22 cellular contexts compared by ENCODE assay signal in genomic region chr18:49652841-49653240, GRCh38.
DNase-seq lines count a peak whose midpoint lies in the region; ATAC-seq, FAIRE-seq and TF ChIP-seq lines count a peak whose summit lies in the region.
"Had no signal": no experiment of that assay in that cellular context is flagged by ENCODE, and none has a peak within 500 bp of the region (broad histone marks: within the 10 kb centered on the region; RNA-seq: fewer than 3 reads in every experiment).

No MANE protein-coding gene starts in this region.

- no peak overlapping the region for H4K5ac ChIP-seq in H1 (ENCODE audit: insufficient read length, low read depth, low read length)

- H3K4ac ChIP-seq in H1 (replicated peaks; ENCODE audit: insufficient read length, low read depth, low read length): no peak overlapping the region

- H3K23ac ChIP-seq in H1 (ENCODE audit: insufficient read length): no peak overlapping the region

- TF ChIP-seq POLR2A in H1 (IDR thresholded peaks at IDR 0.05; ENCODE audit: control extremely low read depth in 1 of 2, low read depth in 2 of 2, low read length in 2 of 2) (no peak), thyroid gland (IDR thresholded peaks at IDR 0.05) (no peak)

- peak overlapping the region; percentile 12; the same call in 1 of the 2 replicates for H2AFZ ChIP-seq in H1 (ENCODE audit: low read length)

- no peaks in the 10 kb centered on the region for H4K20me1 ChIP-seq in H1 (replicated peaks in 1 of 2; ENCODE audit: control insufficient read depth in 1 of 2, insufficient read depth in 2 of 2, low read length in 2 of 2)

- no peak for TF ChIP-seq RAD21 in H1 (IDR thresholded peaks at IDR 0.05 in 1 of 2, conservative IDR thresholded peaks at IDR 0.05 in 1 of 2; ENCODE audit: low read depth in 2 of 2, low read length in 2 of 2)

- ATAC-seq in Right ventricle myocardium inferior (no peak), GM18909 (IDR thresholded peaks at IDR 0.05; ENCODE audit: poor library complexity, unreplicated experiment) (no peak), GM21737 (IDR thresholded peaks at IDR 0.05; ENCODE audit: unreplicated experiment) (no peak)
- ATAC-seq: A549, T-helper 17 cell had no signal

- no peak overlapping the region for H3K14ac ChIP-seq in H1 (ENCODE audit: insufficient read length)

- no peaks in the 10 kb centered on the region for H3K79me1 ChIP-seq in H1 (ENCODE audit: low read depth, low read length)

- WGBS in H1 (ENCODE audit: extremely low coverage in 1 of 2, insufficient coverage in 1 of 2, insufficient read length in 1 of 2, insufficient replicate concordance in 2 of 2, low coverage in 1 of 2, low lambda C conversion rate in 2 of 2, missing lambda C conversion rate in 1 of 2), 2 experiments: 70% methylated on average over 4 of the region's 4 CpGs; no CpG with 5 or more reads in 1 of the 2 experiments
- 62 to 63% methylated on average over 4 of the region's 4 CpGs for WGBS in thyroid gland, 2 donors

- TF ChIP-seq CTCF in left ventricle myocardium inferior (IDR thresholded peaks at IDR 0.05; ENCODE audit: borderline replicate concordance) (no peak), H1 (IDR thresholded peaks at IDR 0.05; ENCODE audit: control extremely low read depth in 1 of 3, insufficient read depth in 1 of 3, low read depth in 1 of 3, low read length in 3 of 3) (no peak), thyroid gland (IDR thresholded peaks at IDR 0.05) (no peak)

- H2AK5ac ChIP-seq in H1 (ENCODE audit: low read depth, low read length): no peak overlapping the region

- H3K27ac ChIP-seq in left ventricle myocardium inferior (replicated peaks) (no peak overlapping the region), H1 (ENCODE audit: low read depth, low read length) (no peak overlapping the region), thyroid gland (peak overlapping the region; percentile 7 to 69 (median 47))
- H3K27ac ChIP-seq: A549 had no signal

- H3K4me1 ChIP-seq in left ventricle myocardium inferior: peaks cover 25% of the 10 kb centered on the region
- peaks cover 0 to 7% (median 2%) of the 10 kb centered on the region in 4 experiments; a peak in 2 of 7 replicates for H3K4me1 ChIP-seq in H1 (replicated peaks in 1 of 4; ENCODE audit: control insufficient read depth in 3 of 4, insufficient read depth in 4 of 4, low read length in 3 of 4)
- peaks cover 37 to 38% of the 10 kb centered on the region in 2 donors for H3K4me1 ChIP-seq in thyroid gland
- H3K4me1 ChIP-seq: A549 had no signal

- H3K27me3 ChIP-seq in left ventricle myocardium inferior (ENCODE audit: low read depth) (peaks cover 14% of the 10 kb centered on the region), H1 (replicated peaks in 1 of 4; ENCODE audit: control insufficient read depth in 3 of 4, extremely low read depth in 1 of 4, insufficient read depth in 3 of 4, low read length in 3 of 4) (no peaks in the 10 kb centered on the region), thyroid gland (no peaks in the 10 kb centered on the region)

- no peaks in the 10 kb centered on the region for H3K79me2 ChIP-seq in H1 (ENCODE audit: control insufficient read depth in 1 of 2, insufficient read depth in 2 of 2, low read length in 2 of 2)

- H3K36me3 ChIP-seq in left ventricle myocardium inferior (no peaks in the 10 kb centered on the region), H1 (ENCODE audit: control insufficient read depth in 2 of 4, insufficient read depth in 4 of 4, low read length in 3 of 4) (no peaks in the 10 kb centered on the region), thyroid gland (no peaks in the 10 kb centered on the region)

- POLR2A ChIA-PET in H1 (lab: Charles Lee; ENCODE audit: partially characterized antibody): interaction anchor here (0.7 kb wide), 1 partner anchor 8 kb away, joined by 3 read pairs; no protein-coding TSS in a partner anchor

- no peak for FAIRE-seq in H1 (lab: Jason Lieb, UNC)
- FAIRE-seq: A549, H54, urothelium cell line had no signal

- CTCF ChIA-PET in H1 (lab: Charles Lee; ENCODE audit: partially characterized antibody): interaction anchor here (0.6 to 2.2 kb wide), 14 partner anchors 10 to 205 kb away, joined by 3 to 7 read pairs (median 3); no protein-coding TSS in a partner anchor

- no peak overlapping the region for H2BK5ac ChIP-seq in H1 (ENCODE audit: low read depth, low read length)

- no peak for TF ChIP-seq EP300 in H1 (IDR thresholded peaks at IDR 0.05; ENCODE audit: borderline replicate concordance in 1 of 2, low read depth in 2 of 2, low read length in 2 of 2)

- no peak overlapping the region for H2BK12ac ChIP-seq in H1 (ENCODE audit: low read depth, low read length)

- intact Hi-C loops in left ventricle myocardium inferior (cut with micrococcal nuclease) (no loop called here), Right ventricle myocardium inferior (cut with DNase I) (no loop called here), thyroid gland (cut with DNase I) (no loop called here), head of caudate nucleus (cut with DNase I) (no loop called here)

- no peak overlapping the region for H3K18ac ChIP-seq in H1 (ENCODE audit: extremely low read depth, low read length)

- no peak overlapping the region for H2BK20ac ChIP-seq in H1 (ENCODE audit: low read length)

- H3K4me3 ChIP-seq in left ventricle myocardium inferior: peak overlapping the region; percentile 9
- H3K4me3 ChIP-seq in H1 (ENCODE audit: extremely low read depth in 1 of 4, insufficient read depth in 2 of 4, low read depth in 3 of 4, low read length in 4 of 4): no peak overlapping the region
- no peak overlapping the region for H3K4me3 ChIP-seq in thyroid gland (replicated peaks in 1 of 3)
- H3K4me3 ChIP-seq: A549, smooth muscle cell had no signal

- DNase-seq in left ventricle myocardium inferior (no peak), Right ventricle myocardium inferior (ENCODE audit: missing footprints) (no peak), H1 (ENCODE audit: low read depth in 1 of 2, low spot score in 2 of 2) (no peak), myocyte (ENCODE audit: low read depth) (peak; percentile 20), thyroid gland (no peak), head of caudate nucleus (no peak)
- DNase-seq: activated CD4-positive, alpha-beta T cell treated with anti-CD3 and anti-CD28 coated beads, Interleukin-2, amount 50 U/mL, for 1 hour; activated T-cell treated with anti-CD3 and anti-CD28 coated beads, Interleukin-2, amount 50 U/mL, for 1 hour; CD4-positive, alpha-beta memory T cell; effector CD8-positive, alpha-beta T cell; EL; MV-4-11; NCI-H2081 treated with DMSO at 0.1 percent for 48 hours; nucleus accumbens; stimulated activated naive CD4-positive, alpha-beta T cell; T-helper 17 cell had no signal

- H4K91ac ChIP-seq in H1 (replicated peaks; ENCODE audit: insufficient read length, low read length): no peak overlapping the region

- no peaks in the 10 kb centered on the region for H3K23me2 ChIP-seq in H1 (ENCODE audit: low read depth, low read length)

- H2BK120ac ChIP-seq in H1 (replicated peaks; ENCODE audit: low read depth, low read length): no peak overlapping the region

- H3K56ac ChIP-seq in H1 (replicated peaks; ENCODE audit: insufficient read length, low read depth, low read length): no peak overlapping the region

- H3K9ac ChIP-seq in H1 (replicated peaks in 1 of 4; ENCODE audit: extremely low read depth in 1 of 4, low read depth in 3 of 4, low read length in 3 of 4): no peak overlapping the region

- no peak overlapping the region for H2BK15ac ChIP-seq in H1 (ENCODE audit: low read length)

- peak overlapping the region in 1 of 2 experiments; percentile 12; a peak in 1 of 4 replicates for H3K4me2 ChIP-seq in H1 (ENCODE audit: insufficient read depth in 1 of 2, low read depth in 2 of 2, low read length in 2 of 2)
- H3K4me2 ChIP-seq: A549, smooth muscle cell had no signal

- no peak overlapping the region for H4K8ac ChIP-seq in H1 (ENCODE audit: extremely low read depth, insufficient read depth, low read length)

- H3K9me3 ChIP-seq in left ventricle myocardium inferior (replicated peaks) (no peaks in the 10 kb centered on the region), H1 (ENCODE audit: insufficient read depth in 2 of 2, low read depth in 1 of 2, low read length in 1 of 2) (no peaks in the 10 kb centered on the region), thyroid gland (no peaks in the 10 kb centered on the region)
- H3K9me3 ChIP-seq: A549 had no signal

TF ChIP-seq in H1, 55 proteins besides CTCF, POLR2A, EP300 and RAD21:
- TF ChIP-seq SRF (IDR thresholded peaks at IDR 0.05; ENCODE audit: low read depth, low read length) (no peak), RFX5 (IDR thresholded peaks at IDR 0.05; ENCODE audit: borderline replicate concordance, low read depth, low read length) (no peak), SP4 (IDR thresholded peaks at IDR 0.05; ENCODE audit: low read length) (no peak), RBBP5 (IDR thresholded peaks at IDR 0.05; ENCODE audit: borderline replicate concordance, low read depth, low read length) (no peak)

Comparison
In these comparisons a context has a peak if more than half of its experiments do, and no peak if none do; other contexts are left out.
1. H3K27ac ChIP-seq: peak in thyroid gland (3 of 3); none in left ventricle myocardium inferior (single experiment) and H1 (single experiment).